15 cellular contexts compared by ENCODE assay signal in the genomic region with DNA sequence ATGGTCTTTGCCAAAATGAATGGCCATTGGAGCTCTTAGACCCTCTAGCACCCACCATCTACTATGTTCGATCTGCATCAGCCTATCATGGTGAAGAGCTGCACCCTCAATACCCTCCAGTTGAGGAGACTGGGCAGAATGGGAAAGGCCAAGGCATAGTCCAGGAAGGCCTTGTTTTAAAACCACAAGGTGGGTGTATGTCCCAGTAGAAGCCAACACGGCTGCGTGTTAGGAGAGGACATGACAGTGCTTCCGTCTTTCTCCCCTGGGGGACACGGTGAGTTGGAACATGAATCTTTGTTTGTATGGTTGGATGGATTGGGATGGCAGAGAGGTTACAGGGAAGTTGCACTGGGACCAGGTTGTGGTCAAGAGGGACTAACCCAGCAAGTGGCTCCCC.
"Had no signal": no experiment of that assay in that cellular context is flagged by ENCODE, and none has a peak within 500 bp of the region (broad histone marks: within the 10 kb centered on the region; RNA-seq: fewer than 3 reads in every experiment).

No MANE protein-coding gene starts in this region.

- H3K27ac ChIP-seq: cardiac muscle cell, epithelial cell of prostate, SJSA1, upper lobe of left lung had no signal

- FAIRE-seq: astrocyte had no signal

- H3K9me3 ChIP-seq: right atrium auricular region, SJSA1, upper lobe of left lung had no signal

- H3K4me2 ChIP-seq: smooth muscle cell had no signal

- H3K4me3 Mint-ChIP-seq: effector memory CD8-positive, alpha-beta T cell; stimulated activated memory B cell treated with anti-CD40 and anti-IgM and Interleukin-4, amounts not matched to agents 10 μg/mL and 1 μg/mL and 100 μg/mL, for 72 hours had no signal

- ATAC-seq: effector memory CD8-positive, alpha-beta T cell; stimulated activated memory B cell treated with anti-CD40 and anti-IgM and Interleukin-4, amounts not matched to agents 10 μg/mL and 1 μg/mL and 100 μg/mL, for 72 hours had no signal

- H3K4me1 ChIP-seq: SJSA1 had no signal

- H3K27me3 Mint-ChIP-seq: effector memory CD8-positive, alpha-beta T cell; stimulated activated memory B cell treated with anti-CD40 and anti-IgM and Interleukin-4, amounts not matched to agents 10 μg/mL and 1 μg/mL and 100 μg/mL, for 72 hours had no signal

- H3K9me3 Mint-ChIP-seq: effector memory CD8-positive, alpha-beta T cell; stimulated activated memory B cell treated with anti-CD40 and anti-IgM and Interleukin-4, amounts not matched to agents 10 μg/mL and 1 μg/mL and 100 μg/mL, for 72 hours had no signal

- H3K27me3 ChIP-seq: cardiac muscle cell, right atrium auricular region, SJSA1, upper lobe of left lung had no signal

- DNase-seq: activated CD4-positive, alpha-beta T cell treated with anti-CD3 and anti-CD28 coated beads for 1 hour; activated effector memory CD4-positive, alpha-beta T cell treated with anti-CD3 and anti-CD28 coated beads, Interleukin-2, amount 50 U/mL, for 16 hours; cortex of kidney; effector memory CD8-positive, alpha-beta T cell; hippocampal formation; midbrain; SW 1271; upper lobe of left lung had no signal

- H3K27ac Mint-ChIP-seq: stimulated activated memory B cell treated with anti-CD40 and anti-IgM and Interleukin-4, amounts not matched to agents 10 μg/mL and 1 μg/mL and 100 μg/mL, for 72 hours had no signal

- H3K4me3 ChIP-seq: cardiac muscle cell, right atrium auricular region, SJSA1, smooth muscle cell, upper lobe of left lung had no signal
